8 cellular contexts compared by ENCODE assay signal in the genomic region with DNA sequence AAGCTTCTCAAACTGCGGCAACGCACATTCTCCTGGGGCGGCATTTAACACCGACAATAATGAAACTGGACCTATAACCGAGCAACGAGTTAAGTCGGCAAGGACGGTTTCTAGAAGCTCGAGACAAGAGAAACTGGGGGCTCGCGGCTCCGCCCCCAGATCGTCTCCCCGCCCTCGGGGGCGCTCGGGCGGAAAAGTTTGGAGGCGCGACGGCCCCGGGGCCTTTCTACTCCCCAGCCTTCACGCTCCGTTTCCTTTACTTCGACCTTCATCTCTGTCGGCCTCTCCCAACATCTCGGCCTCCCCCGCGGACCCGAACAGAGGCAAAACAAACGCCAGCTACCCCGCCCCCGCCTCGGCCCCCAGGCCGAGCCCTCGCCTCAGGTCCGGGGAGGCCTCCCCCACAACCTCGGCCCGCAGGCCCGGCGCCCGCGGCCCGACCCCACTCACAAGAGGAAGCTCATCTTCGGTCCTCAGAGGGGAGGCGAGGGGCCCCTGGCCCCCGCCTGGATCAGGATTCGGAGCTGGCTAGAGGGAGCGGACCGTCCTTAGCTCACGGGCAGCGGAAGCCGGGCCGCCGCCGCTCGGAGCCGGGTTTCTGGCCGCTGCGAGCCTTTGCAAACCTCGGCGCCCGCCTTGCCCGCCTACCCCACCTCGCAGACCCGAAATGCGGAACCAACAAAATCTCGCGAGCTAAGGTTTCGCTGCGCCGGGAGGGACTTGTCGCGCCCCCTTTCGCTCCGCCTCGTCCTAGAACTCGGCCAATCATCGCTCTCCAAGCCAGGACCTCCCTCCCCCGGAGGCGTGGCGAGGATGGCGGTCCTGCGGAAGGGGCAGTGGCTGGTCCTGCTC. TPM values are rescaled to one million over a fixed set of nuclear protein-coding genes. Genes with fewer than 3 reads are reported as not detected.
DNase-seq lines count a peak whose midpoint lies in the region; ATAC-seq and TF ChIP-seq lines count a peak whose summit lies in the region.

TSS of gene MOB1A (minus strand) at position 669 of the 852 bp plus-strand sequence. CDS start at position 464, 205 bp downstream.

- no peaks in the 10 kb centered on the region for H3K36me3 ChIP-seq in smooth muscle cell (ENCODE audit: low read depth)

- peaks cover 11% of the 10 kb centered on the region for H3K4me1 ChIP-seq in smooth muscle cell (ENCODE audit: low read depth)

- peak within 1 kb of the TSS; percentile 77 for H3K4me3 ChIP-seq in AG04450 (ENCODE audit: low read depth, low read length)
- peak within 1 kb of the TSS; percentile 68 to 72 for H3K4me3 ChIP-seq in cardiac fibroblast (replicated peaks in 1 of 2; ENCODE audit: low read depth in 2 of 2, low read length in 2 of 2)
- peak within 1 kb of the TSS; percentile 97 for H3K4me3 ChIP-seq in smooth muscle cell

- WGBS in smooth muscle cell (ENCODE audit: low lambda C conversion rate): under 1% methylated on average over 83 of the region's 84 CpGs

- H3K27me3 ChIP-seq in AG04450 (ENCODE audit: control insufficient read depth, insufficient read depth, low read length) (no peaks in the 10 kb centered on the region), smooth muscle cell (ENCODE audit: low read depth) (no peaks in the 10 kb centered on the region)

- H4K20me1 ChIP-seq in smooth muscle cell (ENCODE audit: low read depth): peaks cover 47% of the 10 kb centered on the region

- peaks cover 9% of the 10 kb centered on the region for H3F3A ChIP-seq in smooth muscle cell (ENCODE audit: low read depth)

- H3K27ac Mint-ChIP-seq in WTC11: peak within 1 kb of the TSS; percentile 94

- H3K9ac ChIP-seq in smooth muscle cell (ENCODE audit: low read depth): peak within 1 kb of the TSS; percentile 98

- peaks cover 50% of the 10 kb centered on the region for H3K79me2 ChIP-seq in smooth muscle cell (ENCODE audit: low read depth)

- ATAC-seq in GM18909 (IDR thresholded peaks at IDR 0.05; ENCODE audit: poor library complexity, unreplicated experiment) (peak; percentile 85), HG03175 (IDR thresholded peaks at IDR 0.05; ENCODE audit: unreplicated experiment) (peak; percentile 82), WTC11 (peak; percentile 98)

- peaks cover 15% of the 10 kb centered on the region for H3K9me3 Mint-ChIP-seq in WTC11

- peaks cover 4% of the 10 kb centered on the region; the same call in 1 of the 2 replicates for H3K9me3 ChIP-seq in AG04450 (ENCODE audit: control insufficient read depth, insufficient read depth, low read length)
- no peaks in the 10 kb centered on the region for H3K9me3 ChIP-seq in smooth muscle cell (replicated peaks; ENCODE audit: low read depth)

- peak within 1 kb of the TSS; percentile 89 for H2AFZ ChIP-seq in smooth muscle cell (ENCODE audit: low read depth)

- H3K27me3 Mint-ChIP-seq in WTC11 (ENCODE audit: low read depth): no peaks in the 10 kb centered on the region

- peaks cover 22% of the 10 kb centered on the region for H3K36me3 Mint-ChIP-seq in WTC11

- H3K27ac ChIP-seq in AG04450 (ENCODE audit: low read depth, low read length) (peak within 1 kb of the TSS; percentile 90), smooth muscle cell (ENCODE audit: low read depth) (peak within 1 kb of the TSS; percentile 95)

- POLR2A ChIA-PET in AG04450 (lab: Yijun Ruan, JAX): interaction anchor here (0.6 to 2.2 kb wide), 14 partner anchors 9 to 356 kb away, joined by 3 to 25 read pairs (median 5); partner anchors contain the start of gene MTHFD2
- POLR2A ChIA-PET in WTC11 (lab: Charles Lee): interaction anchor here (0.5 to 2.8 kb wide), 13 partner anchors 10 to 176 kb away, joined by 3 to 41 read pairs (median 6); partner anchors contain the start of gene MTHFD2

- CTCF ChIA-PET in AG04450 (lab: Charles Lee): interaction anchor here (0.5 to 1.3 kb wide), 7 partner anchors 21 to 351 kb away, joined by 3 to 13 read pairs (median 3); partner anchors contain the start of gene MTHFD2
- CTCF ChIA-PET in WTC11 (lab: Charles Lee): interaction anchor here (0.6 to 1.8 kb wide), 18 partner anchors 10 to 352 kb away, joined by 3 to 20 read pairs (median 5); partner anchors contain the start of genes BOLA3, DQX1, MTHFD2 and STAMBP

- TF ChIP-seq CTCF in AG04450 (IDR thresholded peaks at IDR 0.05; ENCODE audit: low read depth, low read length): no peak
- no peak for TF ChIP-seq CTCF in WTC11 (IDR thresholded peaks at IDR 0.05)
- no peak for TF ChIP-seq CTCF in cardiac fibroblast (IDR thresholded peaks at IDR 0.05; ENCODE audit: low read depth, low read length)
- no peak for TF ChIP-seq CTCF in smooth muscle cell (IDR thresholded peaks at IDR 0.05; ENCODE audit: borderline replicate concordance, insufficient read depth, poor library complexity, severe bottlenecking)

- H3K4me1 Mint-ChIP-seq in WTC11: peaks cover 14% of the 10 kb centered on the region

- peak within 1 kb of the TSS; percentile 99 for H3K4me2 ChIP-seq in smooth muscle cell

- H3K4me3 Mint-ChIP-seq in WTC11: peak within 1 kb of the TSS; percentile 86

- DNase-seq in AG04450 (ENCODE audit: low read depth, low spot score): peak; percentile 95
- DNase-seq in NCI-H226: peak; percentile 97
- peak; percentile 99 for DNase-seq in WTC11 (ENCODE audit: low spot score)
- DNase-seq in cardiac fibroblast (ENCODE audit: low read depth in 2 of 2): peak; percentile 99
- peak; percentile 95 for DNase-seq in iPS-NIHi11 (ENCODE audit: low spot score)
- peak; percentile 85 for DNase-seq in smooth muscle cell (lab: John Stamatoyannopoulos, UW; ENCODE audit: unreplicated experiment)

TF ChIP-seq in WTC11, 78 proteins besides CTCF, POLR2A, EP300 and RAD21 (continues in another document):
- TF ChIP-seq OVOL2 (CRISPR knock-in tag; IDR thresholded peaks at IDR 0.05; ENCODE audit: borderline replicate concordance) (0 out of 2 replicates have a peak, but pooled peaks have one; percentile 30), FOXP1 (CRISPR knock-in tag; IDR thresholded peaks at IDR 0.05; ENCODE audit: borderline replicate concordance) (peak; percentile 56; the same call in 1 of the 2 replicates), ZNF317 (CRISPR knock-in tag; IDR thresholded peaks at IDR 0.05; ENCODE audit: borderline replicate concordance, low read depth) (peak; percentile 45; the same call in 1 of the 2 replicates), ZBTB43 (CRISPR knock-in tag; IDR thresholded peaks at IDR 0.05) (0 out of 2 replicates have a peak, but pooled peaks have one; percentile 36), SP1 (CRISPR knock-in tag; conservative IDR thresholded peaks at IDR 0.05) (peak; percentile 79), ETV6 (CRISPR knock-in tag; IDR thresholded peaks at IDR 0.05) (peak; percentile 51; the same call in 1 of the 2 replicates), CREM (CRISPR knock-in tag; IDR thresholded peaks at IDR 0.05) (0 out of 2 replicates have a peak, but pooled peaks have one; percentile 36)
- TF ChIP-seq, protein P1, sequence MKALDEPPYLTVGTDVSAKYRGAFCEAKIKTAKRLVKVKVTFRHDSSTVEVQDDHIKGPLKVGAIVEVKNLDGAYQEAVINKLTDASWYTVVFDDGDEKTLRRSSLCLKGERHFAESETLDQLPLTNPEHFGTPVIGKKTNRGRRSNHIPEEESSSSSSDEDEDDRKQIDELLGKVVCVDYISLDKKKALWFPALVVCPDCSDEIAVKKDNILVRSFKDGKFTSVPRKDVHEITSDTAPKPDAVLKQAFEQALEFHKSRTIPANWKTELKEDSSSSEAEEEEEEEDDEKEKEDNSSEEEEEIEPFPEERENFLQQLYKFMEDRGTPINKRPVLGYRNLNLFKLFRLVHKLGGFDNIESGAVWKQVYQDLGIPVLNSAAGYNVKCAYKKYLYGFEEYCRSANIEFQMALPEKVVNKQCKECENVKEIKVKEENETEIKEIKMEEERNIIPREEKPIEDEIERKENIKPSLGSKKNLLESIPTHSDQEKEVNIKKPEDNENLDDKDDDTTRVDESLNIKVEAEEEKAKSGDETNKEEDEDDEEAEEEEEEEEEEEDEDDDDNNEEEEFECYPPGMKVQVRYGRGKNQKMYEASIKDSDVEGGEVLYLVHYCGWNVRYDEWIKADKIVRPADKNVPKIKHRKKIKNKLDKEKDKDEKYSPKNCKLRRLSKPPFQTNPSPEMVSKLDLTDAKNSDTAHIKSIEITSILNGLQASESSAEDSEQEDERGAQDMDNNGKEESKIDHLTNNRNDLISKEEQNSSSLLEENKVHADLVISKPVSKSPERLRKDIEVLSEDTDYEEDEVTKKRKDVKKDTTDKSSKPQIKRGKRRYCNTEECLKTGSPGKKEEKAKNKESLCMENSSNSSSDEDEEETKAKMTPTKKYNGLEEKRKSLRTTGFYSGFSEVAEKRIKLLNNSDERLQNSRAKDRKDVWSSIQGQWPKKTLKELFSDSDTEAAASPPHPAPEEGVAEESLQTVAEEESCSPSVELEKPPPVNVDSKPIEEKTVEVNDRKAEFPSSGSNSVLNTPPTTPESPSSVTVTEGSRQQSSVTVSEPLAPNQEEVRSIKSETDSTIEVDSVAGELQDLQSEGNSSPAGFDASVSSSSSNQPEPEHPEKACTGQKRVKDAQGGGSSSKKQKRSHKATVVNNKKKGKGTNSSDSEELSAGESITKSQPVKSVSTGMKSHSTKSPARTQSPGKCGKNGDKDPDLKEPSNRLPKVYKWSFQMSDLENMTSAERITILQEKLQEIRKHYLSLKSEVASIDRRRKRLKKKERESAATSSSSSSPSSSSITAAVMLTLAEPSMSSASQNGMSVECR (CRISPR knock-in tag; IDR thresholded peaks at IDR 0.05; ENCODE audit: borderline replicate concordance): peak; percentile 74; the same call in 1 of the 2 replicates

RNA-seq across cellular contexts. Expression of gene MOB1A, which starts in this region (rescaled TPM):
- polyA plus RNA-seq in AG04450 (2011; rRNA removed) (49.7 and 59.7 TPM in 2 replicates), smooth muscle cell (41.5 and 45.2 TPM in 2 replicates)
- 29.1 and 50.8 TPM in 2 replicates for polyA minus RNA-seq in AG04450 (2011; rRNA and poly(A)+ RNA removed)
- total RNA-seq in WTC11 (2021) (84.9 to 92.6 TPM (median 88.2 TPM) in 3 replicates), smooth muscle cell (98.1 and 140 TPM in 2 replicates)

Comparison
In these comparisons a context has a peak if more than half of its experiments do, and no peak if none do; other contexts are left out.
1. Peak in every context shown above with its lines: DNase-seq, ATAC-seq, H3K4me3 ChIP-seq and H3K27ac ChIP-seq.